ENCODE assay signal across 18 cellular contexts in the genomic region with DNA sequence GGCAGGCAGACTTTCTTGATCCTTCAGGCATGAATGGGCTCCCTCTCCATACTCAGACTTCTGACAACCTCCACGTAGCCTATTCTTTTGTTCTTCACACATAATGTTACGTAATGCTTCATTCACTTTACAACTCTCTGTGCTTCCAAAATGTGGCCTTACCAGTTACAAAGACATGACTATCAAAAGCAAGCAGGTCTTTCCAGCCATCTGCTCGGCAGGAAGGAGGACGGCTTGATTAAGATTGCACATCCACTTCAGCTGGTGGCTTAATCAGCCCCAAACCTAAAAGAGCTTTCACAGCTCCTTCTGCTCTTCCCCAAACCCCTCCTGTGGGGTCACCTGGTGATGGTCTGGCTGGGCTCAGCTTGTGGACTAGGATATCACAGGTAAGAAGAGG.
DNase-seq lines count a peak whose midpoint lies in the region; ATAC-seq, FAIRE-seq and TF ChIP-seq lines count a peak whose summit lies in the region.
"Had no signal": no experiment of that assay in that cellular context is flagged by ENCODE, and none has a peak within 500 bp of the region (broad histone marks: within the 10 kb centered on the region; RNA-seq: fewer than 3 reads in every experiment).

No MANE protein-coding gene starts in this region.

- H3K4ac ChIP-seq in neuronal stem cell (ENCODE audit: low read length): no peak overlapping the region

- dilution Hi-C loops in endothelial cell of umbilical vein (cut with MboI; ENCODE audit: extremely low pct_ligation_motif_present, low sequenced_read_pairs): no loop called here

- H2AFZ ChIP-seq in HepG2 (ENCODE audit: low read length): no peak overlapping the region
- H2AFZ ChIP-seq in endothelial cell of umbilical vein (ENCODE audit: low read depth, low read length): no peak overlapping the region
- no peak overlapping the region for H2AFZ ChIP-seq in neuronal stem cell (ENCODE audit: low read length)
- H2AFZ ChIP-seq: neural progenitor cell had no signal

- no peak for TF ChIP-seq EP300 in HepG2 (IDR thresholded peaks at IDR 0.05; ENCODE audit: low read depth in 2 of 2, low read length in 2 of 2)
- TF ChIP-seq EP300 in HepG2 (CRISPR knock-in tag; IDR thresholded peaks at IDR 0.05; ENCODE audit: borderline replicate concordance): no peak

- no peak overlapping the region for H3K9ac ChIP-seq in HepG2 (ENCODE audit: insufficient read depth, low read depth, low read length)
- H3K9ac ChIP-seq in endothelial cell of umbilical vein (replicated peaks; ENCODE audit: extremely low read depth, insufficient read depth, low read length): no peak overlapping the region
- H3K9ac ChIP-seq in neuronal stem cell (ENCODE audit: low read depth, low read length, poor library complexity): no peak overlapping the region
- H3K9ac ChIP-seq: neural progenitor cell had no signal

- in situ Hi-C loops in HepG2 (cut with HindIII; ENCODE audit: extremely low pct_ligation_motif_present, low pct_unique_long_range_greater_than_20kb): loop anchor here (10.0 kb wide), 1 partner anchor 247 kb away; no protein-coding TSS in a partner anchor

- no peak overlapping the region for H3K14ac ChIP-seq in neuronal stem cell (ENCODE audit: low read length)

- FAIRE-seq in HepG2 (lab: Jason Lieb, UNC) (no peak), endothelial cell of umbilical vein (lab: Jason Lieb, UNC) (peak; percentile 53)

- WGBS in HepG2 (ENCODE audit: low lambda C conversion rate): 44% methylated on average over 4 of the region's 4 CpGs
- WGBS in right lobe of liver (ENCODE audit: insufficient coverage, low coverage, low lambda C conversion rate, missing lambda C conversion rate): 57% methylated on average over 4 of the region's 4 CpGs
- WGBS in neuronal stem cell (ENCODE audit: extremely low coverage in 2 of 2, insufficient read length in 2 of 2, insufficient replicate concordance in 1 of 2), 2 donors: no CpG with 5 or more reads among the region's 4 CpGs

- no peak overlapping the region for H3K4me3 ChIP-seq in HepG2 (replicated peaks in 1 of 3; ENCODE audit: insufficient read depth in 1 of 3, low read depth in 2 of 3, low read length in 3 of 3)
- no peak overlapping the region for H3K4me3 ChIP-seq in right lobe of liver
- H3K4me3 ChIP-seq in endothelial cell of umbilical vein (replicated peaks in 1 of 3; ENCODE audit: insufficient read depth in 1 of 3, low read depth in 1 of 3, low read length in 3 of 3): no peak overlapping the region
- no peak overlapping the region for H3K4me3 ChIP-seq in neuronal stem cell (ENCODE audit: low read length in 2 of 2)
- H3K4me3 ChIP-seq: neural progenitor cell, right atrium auricular region had no signal

- H2BK12ac ChIP-seq in neuronal stem cell (ENCODE audit: low read length): no peak overlapping the region

- H3K4me1 Mint-ChIP-seq in natural killer cell (no peaks in the 10 kb centered on the region), nephron progenitor cell (peaks cover 29% of the 10 kb centered on the region)

- BruUV-seq in HepG2 (replicated peaks; lab: Mats Ljungman, UMichigan) (no TSS peak), endothelial cell of umbilical vein (replicated peaks; lab: Mats Ljungman, UMichigan) (no TSS peak)

- H3K27ac ChIP-seq in HepG2 (ENCODE audit: extremely low read length, insufficient read depth, low read length) (no peak overlapping the region), right lobe of liver (no peak overlapping the region), endothelial cell of umbilical vein (ENCODE audit: insufficient read depth, low read depth, low read length) (no peak overlapping the region), neuronal stem cell (replicated peaks; ENCODE audit: low read length) (no peak overlapping the region)
- H3K27ac ChIP-seq: neural progenitor cell, right atrium auricular region had no signal

- H3K9me3 ChIP-seq in HepG2 (ENCODE audit: low read length) (0 out of 2 replicates have a peak, but pooled peaks cover 9% of the 10 kb centered on the region), right lobe of liver (no peaks in the 10 kb centered on the region), endothelial cell of umbilical vein (replicated peaks; ENCODE audit: control insufficient read depth, insufficient read depth, low read length) (no peaks in the 10 kb centered on the region), neuronal stem cell (replicated peaks in 1 of 2; ENCODE audit: control insufficient read depth in 2 of 2, insufficient read depth in 1 of 2, low read depth in 1 of 2, low read length in 2 of 2) (no peaks in the 10 kb centered on the region)
- H3K9me3 ChIP-seq: right atrium auricular region had no signal

- H2AK5ac ChIP-seq in neuronal stem cell (ENCODE audit: low read depth, low read length): no peak overlapping the region

- ATAC-seq in HepG2 (no peak), right lobe of liver (no peak), natural killer cell (no peak)
- ATAC-seq: left cardiac atrium had no signal

- no peaks in the 10 kb centered on the region for H3K9me3 Mint-ChIP-seq in natural killer cell
- H3K9me3 Mint-ChIP-seq in nephron progenitor cell: peaks cover 30% of the 10 kb centered on the region

- TF ChIP-seq CTCF in HepG2 (CRISPR knock-in tag; IDR thresholded peaks at IDR 0.05): no peak
- TF ChIP-seq CTCF in right lobe of liver (IDR thresholded peaks at IDR 0.05): no peak
- TF ChIP-seq CTCF in endothelial cell of umbilical vein (IDR thresholded peaks at IDR 0.05; ENCODE audit: extremely low read depth in 1 of 2, insufficient read depth in 1 of 2, low read depth in 1 of 2, low read length in 2 of 2): no peak
- TF ChIP-seq CTCF in natural killer cell (IDR thresholded peaks at IDR 0.05): no peak
- no peak for TF ChIP-seq CTCF in nephron progenitor cell (IDR thresholded peaks at IDR 0.05)

- no peak overlapping the region for H2BK5ac ChIP-seq in neuronal stem cell (ENCODE audit: low read length)

- H3K9me1 ChIP-seq in endothelial cell of umbilical vein (replicated peaks; ENCODE audit: control insufficient read depth, extremely low read depth, insufficient read depth, low read length): no peaks in the 10 kb centered on the region

- DNase-seq in HepG2 (ENCODE audit: low spot score) (no peak), right lobe of liver (no peak), OCI-M1 (lab: John Stamatoyannopoulos, UW) (peak; percentile 17), endothelial cell of umbilical vein (ENCODE audit: low read depth, low spot score) (no peak), natural killer cell (no peak), mesenteric fat pad (ENCODE audit: low spot score) (no peak), nephron progenitor cell (no peak), neuronal stem cell (ENCODE audit: low spot score) (no peak)
- DNase-seq: activated CD4-positive, alpha-beta T cell treated with anti-CD3 and anti-CD28 coated beads for 4 hours; activated CD8-positive, alpha-beta memory T cell treated with anti-CD3 and anti-CD28 coated beads, Interleukin-2, amount 50 U/mL, for 4 hours; activated gamma-delta T cell treated with Interleukin-2 at 50 U/mL for 16 hours; cerebellar nuclear complex; foreskin fibroblast; left cardiac atrium; NCI-H1092; NCI-H226 had no signal

- peaks cover 0 to 12% of the 10 kb centered on the region in 2 donors for H3K27me3 Mint-ChIP-seq in natural killer cell (ENCODE audit: low read depth in 2 of 2)
- peaks cover 37% of the 10 kb centered on the region for H3K27me3 Mint-ChIP-seq in nephron progenitor cell (ENCODE audit: low read depth, poor library complexity)

- CTCF ChIA-PET in HepG2 (lab: Yijun Ruan, JAX; ENCODE audit: low intra/inter-chr PET ratio, low total read pairs) (no interaction called here), endothelial cell of umbilical vein (lab: Charles Lee) (no interaction called here)

- H3K18ac ChIP-seq in neuronal stem cell (ENCODE audit: low read length): no peak overlapping the region

- H3K36me3 Mint-ChIP-seq in natural killer cell (no peaks in the 10 kb centered on the region), nephron progenitor cell (ENCODE audit: low read depth) (no peaks in the 10 kb centered on the region)
- H3K36me3 Mint-ChIP-seq: neural progenitor cell had no signal

- H3K27ac Mint-ChIP-seq in natural killer cell (no peak overlapping the region), nephron progenitor cell (no peak overlapping the region)
- H3K27ac Mint-ChIP-seq: neural progenitor cell had no signal

- H3K79me2 ChIP-seq in HepG2 (ENCODE audit: insufficient read depth, low read length): no peaks in the 10 kb centered on the region
- no peaks in the 10 kb centered on the region for H3K79me2 ChIP-seq in endothelial cell of umbilical vein (ENCODE audit: control insufficient read depth, insufficient read depth, low read length)

- POLR2A ChIA-PET in HepG2 (lab: Yijun Ruan, JAX): no interaction called here
- POLR2A ChIA-PET in endothelial cell of umbilical vein (lab: Charles Lee): no interaction called here

- no peak overlapping the region for H2BK120ac ChIP-seq in neuronal stem cell (ENCODE audit: low read depth, low read length)

- H4K20me1 ChIP-seq in HepG2 (ENCODE audit: insufficient read depth, low read length) (no peaks in the 10 kb centered on the region), endothelial cell of umbilical vein (replicated peaks; ENCODE audit: control insufficient read depth, extremely low read depth, insufficient read depth, low read length) (no peaks in the 10 kb centered on the region)

- H3K4me2 ChIP-seq in HepG2 (ENCODE audit: low read depth, low read length) (no peak overlapping the region), endothelial cell of umbilical vein (ENCODE audit: insufficient read depth, low read length) (no peak overlapping the region), neuronal stem cell (ENCODE audit: insufficient read depth, low read length, poor library complexity, severe bottlenecking) (no peak overlapping the region)
- H3K4me2 ChIP-seq: neural progenitor cell had no signal

- H3K27me3 ChIP-seq in HepG2 (ENCODE audit: control insufficient read depth in 1 of 2, insufficient read depth in 2 of 2, low read length in 2 of 2) (peaks cover 3 to 80% of the 10 kb centered on the region in 2 experiments; a peak in 4 of 5 replicates), right lobe of liver (no peaks in the 10 kb centered on the region), endothelial cell of umbilical vein (ENCODE audit: control insufficient read depth in 2 of 2, insufficient read depth in 2 of 2, low read length in 2 of 2) (no peaks in the 10 kb centered on the region), neuronal stem cell (ENCODE audit: control insufficient read depth in 3 of 3, insufficient read depth in 3 of 3, low read depth in 1 of 3, low read length in 3 of 3) (peaks cover 0 to under 1% (median 0%) of the 10 kb centered on the region in 3 experiments)
- H3K27me3 ChIP-seq: neural progenitor cell, right atrium auricular region had no signal

- no peak overlapping the region for H4K8ac ChIP-seq in neuronal stem cell (ENCODE audit: low read depth, low read length)

- H3K4me1 ChIP-seq in HepG2 (ENCODE audit: insufficient read depth, low read length) (peaks cover 19% of the 10 kb centered on the region), right lobe of liver (no peaks in the 10 kb centered on the region), endothelial cell of umbilical vein (ENCODE audit: control insufficient read depth, extremely low read depth, insufficient read depth, low read length) (no peaks in the 10 kb centered on the region), neuronal stem cell (ENCODE audit: control insufficient read depth in 2 of 2, insufficient read depth in 1 of 2, low read depth in 1 of 2, low read length in 2 of 2) (no peaks in the 10 kb centered on the region)
- H3K4me1 ChIP-seq: neural progenitor cell had no signal

- H3K79me1 ChIP-seq in neuronal stem cell (ENCODE audit: low read depth, low read length): no peaks in the 10 kb centered on the region

- H4K91ac ChIP-seq in neuronal stem cell (ENCODE audit: low read depth, low read length, poor library complexity): no peak overlapping the region

- no peaks in the 10 kb centered on the region for H3K36me3 ChIP-seq in HepG2 (replicated peaks in 1 of 2; ENCODE audit: control insufficient read depth in 1 of 2, insufficient read depth in 2 of 2, low read length in 2 of 2)
- H3K36me3 ChIP-seq in right lobe of liver: no peaks in the 10 kb centered on the region
- no peaks in the 10 kb centered on the region for H3K36me3 ChIP-seq in endothelial cell of umbilical vein (ENCODE audit: control insufficient read depth in 2 of 2, extremely low read depth in 1 of 2, insufficient read depth in 2 of 2, low read length in 2 of 2)
- H3K36me3 ChIP-seq in neuronal stem cell (replicated peaks in 1 of 2; ENCODE audit: control insufficient read depth in 2 of 2, insufficient read depth in 2 of 2, low read length in 2 of 2): no peaks in the 10 kb centered on the region
- H3K36me3 ChIP-seq: neural progenitor cell, right atrium auricular region had no signal

- H3K4me3 Mint-ChIP-seq in natural killer cell (no peak overlapping the region), nephron progenitor cell (no peak overlapping the region)
- H3K4me3 Mint-ChIP-seq: neural progenitor cell had no signal

- intact Hi-C loops in HepG2 (cut with micrococcal nuclease; ENCODE audit: unreplicated experiment) (loop anchor here (10.0 kb wide), 1 partner anchor 57 kb away; no protein-coding TSS in a partner anchor), right lobe of liver (cut with DNase I) (no loop called here), endothelial cell of umbilical vein (cut with micrococcal nuclease) (loop anchor here (10.0 kb wide), 1 partner anchor 323 kb away; a partner anchor contains a TSS), natural killer cell (cut with micrococcal nuclease) (loop anchor here (10.0 kb wide), 1 partner anchor 257 kb away; no protein-coding TSS in a partner anchor)

- no peak overlapping the region for H3K23ac ChIP-seq in neuronal stem cell (ENCODE audit: low read depth, low read length, poor library complexity)

- no peak for TF ChIP-seq POLR2A in HepG2 (IDR thresholded peaks at IDR 0.05; ENCODE audit: insufficient read depth in 1 of 2, low read depth in 2 of 2, low read length in 2 of 2)
- no peak for TF ChIP-seq POLR2A in right lobe of liver (IDR thresholded peaks at IDR 0.05)
- no peak for TF ChIP-seq POLR2A in endothelial cell of umbilical vein (IDR thresholded peaks at IDR 0.05; ENCODE audit: low read depth, low read length)

- TF ChIP-seq RAD21 in HepG2 (CRISPR knock-in tag; IDR thresholded peaks at IDR 0.05): no peak

- H2BK15ac ChIP-seq in neuronal stem cell (ENCODE audit: low read length): no peak overlapping the region

Comparison
In these comparisons a context has a peak if more than half of its experiments do, and no peak if none do; other contexts are left out.
1. intact Hi-C loops: an anchor here in HepG2 (10.0 kb wide), endothelial cell of umbilical vein (10.0 kb wide) and natural killer cell (10.0 kb wide); none called in right lobe of liver.